ENCODE assay signal across 35 cellular contexts in genomic region chr20:38407321-38407720, GRCh38.
"Had no signal": no experiment of that assay in that cellular context is flagged by ENCODE, and none has a peak within 500 bp of the region (broad histone marks: within the 10 kb centered on the region; RNA-seq: fewer than 3 reads in every experiment).

No MANE protein-coding gene starts in this region.

- DNase-seq: activated B cell treated with CpG ODN at 0.5 μM for 24 hours; activated CD4-positive, alpha-beta memory T cell treated with anti-CD3 and anti-CD28 coated beads for 36 hours; activated CD4-positive, alpha-beta T cell treated with anti-CD3 and anti-CD28 coated beads for 48 hours; activated CD8-positive, alpha-beta memory T cell treated with anti-CD3 and anti-CD28 coated beads, Interleukin-2, amount 10 ng/mL, durations not matched to agents 7 days and 5 days; activated CD8-positive, alpha-beta memory T cell treated with anti-CD3 and anti-CD28 coated beads, Interleukin-2, amount 50 U/mL, for 4 hours; activated CD8-positive, alpha-beta T cell treated with anti-CD3 and anti-CD28 coated beads, Interleukin-2, amount 10 ng/mL, durations not matched to agents 7 days and 5 days; activated effector memory CD4-positive, alpha-beta T cell treated with anti-CD3 and anti-CD28 coated beads, Interleukin-2, amount 50 U/mL, for 16 hours; activated naive CD4-positive, alpha-beta T cell treated with anti-CD3 and anti-CD28 coated beads, Interleukin-2, amount 10 ng/mL, durations not matched to agents 7 days and 5 days; activated naive CD8-positive, alpha-beta T cell treated with anti-CD3 and anti-CD28 coated beads, Interleukin-2, amount 10 ng/mL, durations not matched to agents 7 days and 5 days; activated T-cell treated with anti-CD3 and anti-CD28 coated beads, Interleukin-2, amount 50 U/mL, for 1 hour; activated T-cell treated with anti-CD3 and anti-CD28 coated beads, Interleukin-2, amount 50 U/mL, for 48 hours; central memory CD4-positive, alpha-beta T cell; cerebellar nuclear complex; colonic mucosa; effector memory CD4-positive, alpha-beta T cell; erythroblast; foreskin keratinocyte; gastrocnemius medialis; SW 1271; T-cell; T1000; WERI-Rb-1 had no signal

- H3K27ac ChIP-seq: ascending aorta, breast epithelium, cardiac muscle cell, colonic mucosa, esophagus muscularis mucosa, foreskin keratinocyte, gastrocnemius medialis, WERI-Rb-1 had no signal

- H3K4me1 Mint-ChIP-seq: activated B cell treated with CpG ODN at 0.5 μM for 24 hours; activated CD8-positive, alpha-beta memory T cell treated with anti-CD3 and anti-CD28 coated beads, Interleukin-2, amount 10 ng/mL, durations not matched to agents 7 days and 5 days; activated naive CD4-positive, alpha-beta T cell treated with anti-CD3 and anti-CD28 coated beads, Interleukin-2, amount 10 ng/mL, durations not matched to agents 7 days and 5 days; activated naive CD8-positive, alpha-beta T cell treated with anti-CD3 and anti-CD28 coated beads, Interleukin-2, amount 10 ng/mL, durations not matched to agents 7 days and 5 days; T-cell had no signal

- H3K27me3 ChIP-seq: ascending aorta, breast epithelium, cardiac muscle cell, colonic mucosa, dorsolateral prefrontal cortex, foreskin keratinocyte, gastrocnemius medialis had no signal

- H3K27me3 Mint-ChIP-seq: activated B cell treated with CpG ODN at 0.5 μM for 24 hours; activated CD8-positive, alpha-beta memory T cell treated with anti-CD3 and anti-CD28 coated beads, Interleukin-2, amount 10 ng/mL, durations not matched to agents 7 days and 5 days; activated naive CD4-positive, alpha-beta T cell treated with anti-CD3 and anti-CD28 coated beads, Interleukin-2, amount 10 ng/mL, durations not matched to agents 7 days and 5 days; activated naive CD8-positive, alpha-beta T cell treated with anti-CD3 and anti-CD28 coated beads, Interleukin-2, amount 10 ng/mL, durations not matched to agents 7 days and 5 days; brain; dendritic cell treated with granulocyte-macrophage colony-stimulating factor and Interleukin-4, amounts not matched to agents 40 ng/mL and 50 ng/mL, for 4 days had no signal

- H3K4me3 ChIP-seq: ascending aorta, breast epithelium, cardiac muscle cell, colonic mucosa, dorsolateral prefrontal cortex, esophagus muscularis mucosa, gastrocnemius medialis had no signal

- H3K4me1 ChIP-seq: ascending aorta, breast epithelium, colonic mucosa, esophagus muscularis mucosa, foreskin keratinocyte, gastrocnemius medialis had no signal

- H3K36me3 ChIP-seq: breast epithelium, cardiac muscle cell, colonic mucosa, WERI-Rb-1 had no signal

- H3K27ac Mint-ChIP-seq: activated B cell treated with CpG ODN at 0.5 μM for 24 hours; activated CD4-positive, alpha-beta memory T cell treated with anti-CD3 and anti-CD28 coated beads for 36 hours; activated CD8-positive, alpha-beta memory T cell treated with anti-CD3 and anti-CD28 coated beads, Interleukin-2, amount 10 ng/mL, durations not matched to agents 7 days and 5 days; activated CD8-positive, alpha-beta T cell treated with anti-CD3 and anti-CD28 coated beads, Interleukin-2, amount 10 ng/mL, durations not matched to agents 7 days and 5 days; activated naive CD4-positive, alpha-beta T cell treated with anti-CD3 and anti-CD28 coated beads, Interleukin-2, amount 10 ng/mL, durations not matched to agents 7 days and 5 days; activated naive CD4-positive, alpha-beta T cell treated with anti-CD3 and anti-CD28 coated beads, Interleukin-2, amount 50 U/mL, for 72 hours; activated naive CD8-positive, alpha-beta T cell treated with anti-CD3 and anti-CD28 coated beads, Interleukin-2, amount 10 ng/mL, durations not matched to agents 7 days and 5 days; activated T-helper 1 cell treated with anti-CD3 and anti-CD28 coated beads, Interleukin-12 subunit alpha, Interleukin-12 subunit beta, Interleukin-2, Interleukin-4 antibody, amounts not matched to agents 30 ng/mL and 10 ng/mL and 1 ng/mL, durations not matched to agents 14 hours and 24 hours and 36 hours; activated T-helper 2 cell treated with anti-CD3 and anti-CD28 coated beads, Interferon-gamma antibody, Interleukin-2, Interleukin-4, amounts not matched to agents 10 μg/mL and 5 μg/mL and 100 μg/mL, durations not matched to agents 14 hours and 24 hours and 36 hours; brain; dendritic cell treated with granulocyte-macrophage colony-stimulating factor and Interleukin-4, amounts not matched to agents 40 ng/mL and 50 ng/mL, for 4 days; T-cell; T-helper 1 cell treated with Interleukin-12 subunit alpha and Interleukin-12 subunit beta and Interleukin-4 antibody, amounts not matched to agents 30 μg/mL and 1 μg/mL, for 36 hours; T-helper 2 cell treated with Interferon-gamma antibody and Interleukin-4, amounts not matched to agents 5 μg/mL and 100 μg/mL, for 36 hours had no signal

- H3K9me3 Mint-ChIP-seq: activated CD4-positive, alpha-beta memory T cell treated with anti-CD3 and anti-CD28 coated beads for 36 hours; activated naive CD4-positive, alpha-beta T cell treated with anti-CD3 and anti-CD28 coated beads, Interleukin-2, amount 10 ng/mL, durations not matched to agents 7 days and 5 days; activated naive CD4-positive, alpha-beta T cell treated with anti-CD3 and anti-CD28 coated beads, Interleukin-2, amount 50 U/mL, for 72 hours; activated naive CD8-positive, alpha-beta T cell treated with anti-CD3 and anti-CD28 coated beads, Interleukin-2, amount 10 ng/mL, durations not matched to agents 7 days and 5 days; activated T-helper 1 cell treated with anti-CD3 and anti-CD28 coated beads, Interleukin-12 subunit alpha, Interleukin-12 subunit beta, Interleukin-2, Interleukin-4 antibody, amounts not matched to agents 30 ng/mL and 10 ng/mL and 1 ng/mL, durations not matched to agents 14 hours and 24 hours and 36 hours; activated T-helper 2 cell treated with anti-CD3 and anti-CD28 coated beads, Interferon-gamma antibody, Interleukin-2, Interleukin-4, amounts not matched to agents 10 μg/mL and 5 μg/mL and 100 μg/mL, durations not matched to agents 14 hours and 24 hours and 36 hours; dendritic cell treated with granulocyte-macrophage colony-stimulating factor and Interleukin-4, amounts not matched to agents 40 ng/mL and 50 ng/mL, for 4 days; T-helper 1 cell treated with Interleukin-12 subunit alpha and Interleukin-12 subunit beta and Interleukin-4 antibody, amounts not matched to agents 30 μg/mL and 1 μg/mL, for 36 hours; T-helper 2 cell treated with Interferon-gamma antibody and Interleukin-4, amounts not matched to agents 5 μg/mL and 100 μg/mL, for 36 hours had no signal

- ATAC-seq: activated CD4-positive, CD25-positive, alpha-beta regulatory T cell treated with anti-CD3 and anti-CD28 coated beads, Interleukin-2, amount 50 U/mL, for 24 hours; activated CD8-positive, alpha-beta memory T cell treated with anti-CD3 and anti-CD28 coated beads, Interleukin-2, amount 10 ng/mL, durations not matched to agents 7 days and 5 days; activated CD8-positive, alpha-beta T cell treated with anti-CD3 and anti-CD28 coated beads, Interleukin-2, amount 10 ng/mL, durations not matched to agents 7 days and 5 days; activated naive CD4-positive, alpha-beta T cell treated with anti-CD3 and anti-CD28 coated beads, Interleukin-2, amount 50 U/mL, for 72 hours; foreskin keratinocyte; gastrocnemius medialis; T-cell had no signal

- H3K4me3 Mint-ChIP-seq: activated B cell treated with CpG ODN at 0.5 μM for 24 hours; activated CD4-positive, alpha-beta memory T cell treated with anti-CD3 and anti-CD28 coated beads for 36 hours; activated CD8-positive, alpha-beta memory T cell treated with anti-CD3 and anti-CD28 coated beads, Interleukin-2, amount 10 ng/mL, durations not matched to agents 7 days and 5 days; activated CD8-positive, alpha-beta T cell treated with anti-CD3 and anti-CD28 coated beads, Interleukin-2, amount 10 ng/mL, durations not matched to agents 7 days and 5 days; activated naive CD4-positive, alpha-beta T cell treated with anti-CD3 and anti-CD28 coated beads, Interleukin-2, amount 10 ng/mL, durations not matched to agents 7 days and 5 days; activated naive CD8-positive, alpha-beta T cell treated with anti-CD3 and anti-CD28 coated beads, Interleukin-2, amount 10 ng/mL, durations not matched to agents 7 days and 5 days; activated T-helper 1 cell treated with anti-CD3 and anti-CD28 coated beads, Interleukin-12 subunit alpha, Interleukin-12 subunit beta, Interleukin-2, Interleukin-4 antibody, amounts not matched to agents 30 ng/mL and 10 ng/mL and 1 ng/mL, durations not matched to agents 14 hours and 24 hours and 36 hours; brain; dendritic cell treated with granulocyte-macrophage colony-stimulating factor and Interleukin-4, amounts not matched to agents 40 ng/mL and 50 ng/mL, for 4 days; T-cell; T-helper 1 cell treated with Interleukin-12 subunit alpha and Interleukin-12 subunit beta and Interleukin-4 antibody, amounts not matched to agents 30 μg/mL and 1 μg/mL, for 36 hours; T-helper 2 cell treated with Interferon-gamma antibody and Interleukin-4, amounts not matched to agents 5 μg/mL and 100 μg/mL, for 36 hours had no signal

- H3K9me3 ChIP-seq: ascending aorta, breast epithelium, colonic mucosa, esophagus muscularis mucosa, gastrocnemius medialis had no signal
